ENCODE assay signal across 1 cellular context in the genomic region with DNA sequence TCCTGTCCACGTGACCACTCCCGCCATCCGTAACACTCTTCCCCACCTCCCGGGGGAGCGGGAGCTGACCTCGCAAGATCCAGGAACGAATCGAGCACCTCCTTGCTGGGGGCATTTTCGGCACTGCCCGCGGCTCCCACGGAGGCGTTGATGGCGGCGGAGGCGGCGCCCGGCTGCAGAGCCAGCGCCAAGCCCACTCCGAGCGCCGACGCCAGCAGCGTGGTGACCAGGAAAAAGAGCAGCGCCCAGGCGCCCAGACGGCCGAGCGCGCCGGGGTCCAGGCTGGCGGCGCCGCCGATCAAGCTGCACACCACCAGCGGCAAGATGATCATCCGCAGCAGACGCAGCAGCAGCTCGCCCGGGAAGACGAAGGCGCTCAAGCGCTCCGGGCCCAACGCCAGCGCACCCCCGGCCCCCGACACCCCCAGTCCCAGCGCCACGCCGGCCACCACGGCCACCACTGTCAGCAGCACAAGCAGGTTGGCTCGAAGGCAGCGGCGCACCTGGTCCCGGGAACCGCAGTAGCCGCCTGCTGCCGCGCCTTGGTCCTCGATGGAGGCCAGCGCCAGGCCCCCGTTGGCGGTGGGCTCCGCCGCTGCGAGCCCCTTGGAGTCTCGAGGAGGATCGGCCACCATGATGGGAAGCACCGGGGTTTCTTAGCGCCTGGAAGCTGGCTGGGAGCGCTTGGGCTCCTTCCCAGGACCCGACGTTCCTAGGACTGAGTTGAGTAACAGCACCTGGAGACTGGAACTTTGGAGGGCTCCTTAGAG.
TF ChIP-seq lines count a peak whose summit lies in the region.

No MANE protein-coding gene starts in this region.

TF ChIP-seq in K562, 482 proteins besides CTCF, POLR2A, EP300 and RAD21 (continued from another document and continues in another):
- TF ChIP-seq, protein P1, sequence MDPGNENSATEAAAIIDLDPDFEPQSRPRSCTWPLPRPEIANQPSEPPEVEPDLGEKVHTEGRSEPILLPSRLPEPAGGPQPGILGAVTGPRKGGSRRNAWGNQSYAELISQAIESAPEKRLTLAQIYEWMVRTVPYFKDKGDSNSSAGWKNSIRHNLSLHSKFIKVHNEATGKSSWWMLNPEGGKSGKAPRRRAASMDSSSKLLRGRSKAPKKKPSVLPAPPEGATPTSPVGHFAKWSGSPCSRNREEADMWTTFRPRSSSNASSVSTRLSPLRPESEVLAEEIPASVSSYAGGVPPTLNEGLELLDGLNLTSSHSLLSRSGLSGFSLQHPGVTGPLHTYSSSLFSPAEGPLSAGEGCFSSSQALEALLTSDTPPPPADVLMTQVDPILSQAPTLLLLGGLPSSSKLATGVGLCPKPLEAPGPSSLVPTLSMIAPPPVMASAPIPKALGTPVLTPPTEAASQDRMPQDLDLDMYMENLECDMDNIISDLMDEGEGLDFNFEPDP (CRISPR knock-in tag; IDR thresholded peaks at IDR 0.05) = no peak
- TF ChIP-seq SMARCC2 (IDR thresholded peaks at IDR 0.05; ENCODE audit: low read depth) (no peak), NR4A1 (CRISPR knock-in tag; IDR thresholded peaks at IDR 0.05) (peak; percentile 64; the same call in 1 of the 2 replicates), NR4A1 (tag; IDR thresholded peaks at IDR 0.05) (no peak), HSF4 (CRISPR knock-in tag; IDR thresholded peaks at IDR 0.05; ENCODE audit: borderline replicate concordance) (no peak), ZNF511 (CRISPR knock-in tag; IDR thresholded peaks at IDR 0.05) (no peak), CEBPZ (IDR thresholded peaks at IDR 0.05; ENCODE audit: borderline replicate concordance, low read depth, low read length) (no peak), KLF16 (IDR thresholded peaks at IDR 0.05) (no peak), ZNF274 (IDR thresholded peaks at IDR 0.05; ENCODE audit: borderline replicate concordance, low read depth, low read length) (no peak), GABPA (tag; conservative IDR thresholded peaks at IDR 0.05; ENCODE audit: low read depth) (no peak), ETV1 (tag; conservative IDR thresholded peaks at IDR 0.05; ENCODE audit: low read depth) (no peak), SP1 (CRISPR knock-in tag; IDR thresholded peaks at IDR 0.05) (peak; percentile 68), ZNF282 (CRISPR knock-in tag; IDR thresholded peaks at IDR 0.05) (no peak), NR1H2 (CRISPR knock-in tag; IDR thresholded peaks at IDR 0.05) (no peak), SMARCA5 (IDR thresholded peaks at IDR 0.05) (no peak), ZNF3 (CRISPR knock-in tag; IDR thresholded peaks at IDR 0.05) (no peak), ZBTB7A (IDR thresholded peaks at IDR 0.05; ENCODE audit: borderline replicate concordance, control insufficient read depth, low read depth, low read length) (no peak; the same call in 1 of the 2 replicates), SREBF2 (CRISPR knock-in tag; IDR thresholded peaks at IDR 0.05) (no peak), ZZZ3 (IDR thresholded peaks at IDR 0.05) (no peak), RNF219 (CRISPR knock-in tag; IDR thresholded peaks at IDR 0.05) (no peak), KDM1A (IDR thresholded peaks at IDR 0.05) (no peak), ZNF717 (CRISPR knock-in tag; IDR thresholded peaks at IDR 0.05) (no peak), ZEB2 (IDR thresholded peaks at IDR 0.05) (no peak), BHLHE40 (IDR thresholded peaks at IDR 0.05; ENCODE audit: low read length) (peak; percentile 61; the same call in 1 of the 2 replicates), CUX1 (CRISPR knock-in tag; IDR thresholded peaks at IDR 0.05) (no peak), JUN (IDR thresholded peaks at IDR 0.05; ENCODE audit: borderline replicate concordance, low read depth, low read length) (no peak), JUN (CRISPR knock-in tag; IDR thresholded peaks at IDR 0.05; ENCODE audit: borderline replicate concordance) (no peak), IRF2 (CRISPR knock-in tag; IDR thresholded peaks at IDR 0.05) (no peak), ZNF232 (CRISPR knock-in tag; IDR thresholded peaks at IDR 0.05) (no peak; the same call in 1 of the 2 replicates)
- TF ChIP-seq, protein P2, sequence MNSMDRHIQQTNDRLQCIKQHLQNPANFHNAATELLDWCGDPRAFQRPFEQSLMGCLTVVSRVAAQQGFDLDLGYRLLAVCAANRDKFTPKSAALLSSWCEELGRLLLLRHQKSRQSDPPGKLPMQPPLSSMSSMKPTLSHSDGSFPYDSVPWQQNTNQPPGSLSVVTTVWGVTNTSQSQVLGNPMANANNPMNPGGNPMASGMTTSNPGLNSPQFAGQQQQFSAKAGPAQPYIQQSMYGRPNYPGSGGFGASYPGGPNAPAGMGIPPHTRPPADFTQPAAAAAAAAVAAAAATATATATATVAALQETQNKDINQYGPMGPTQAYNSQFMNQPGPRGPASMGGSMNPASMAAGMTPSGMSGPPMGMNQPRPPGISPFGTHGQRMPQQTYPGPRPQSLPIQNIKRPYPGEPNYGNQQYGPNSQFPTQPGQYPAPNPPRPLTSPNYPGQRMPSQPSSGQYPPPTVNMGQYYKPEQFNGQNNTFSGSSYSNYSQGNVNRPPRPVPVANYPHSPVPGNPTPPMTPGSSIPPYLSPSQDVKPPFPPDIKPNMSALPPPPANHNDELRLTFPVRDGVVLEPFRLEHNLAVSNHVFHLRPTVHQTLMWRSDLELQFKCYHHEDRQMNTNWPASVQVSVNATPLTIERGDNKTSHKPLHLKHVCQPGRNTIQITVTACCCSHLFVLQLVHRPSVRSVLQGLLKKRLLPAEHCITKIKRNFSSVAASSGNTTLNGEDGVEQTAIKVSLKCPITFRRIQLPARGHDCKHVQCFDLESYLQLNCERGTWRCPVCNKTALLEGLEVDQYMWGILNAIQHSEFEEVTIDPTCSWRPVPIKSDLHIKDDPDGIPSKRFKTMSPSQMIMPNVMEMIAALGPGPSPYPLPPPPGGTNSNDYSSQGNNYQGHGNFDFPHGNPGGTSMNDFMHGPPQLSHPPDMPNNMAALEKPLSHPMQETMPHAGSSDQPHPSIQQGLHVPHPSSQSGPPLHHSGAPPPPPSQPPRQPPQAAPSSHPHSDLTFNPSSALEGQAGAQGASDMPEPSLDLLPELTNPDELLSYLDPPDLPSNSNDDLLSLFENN (IDR thresholded peaks at IDR 0.05; ENCODE audit: low read depth in 2 of 2, low read length in 2 of 2) = no peak
- TF ChIP-seq, protein P3, sequence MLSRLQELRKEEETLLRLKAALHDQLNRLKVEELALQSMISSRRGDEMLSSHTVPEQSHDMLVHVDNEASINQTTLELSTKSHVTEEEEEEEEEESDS (CRISPR knock-in tag; IDR thresholded peaks at IDR 0.05) = no peak
- TF ChIP-seq, protein P4, sequence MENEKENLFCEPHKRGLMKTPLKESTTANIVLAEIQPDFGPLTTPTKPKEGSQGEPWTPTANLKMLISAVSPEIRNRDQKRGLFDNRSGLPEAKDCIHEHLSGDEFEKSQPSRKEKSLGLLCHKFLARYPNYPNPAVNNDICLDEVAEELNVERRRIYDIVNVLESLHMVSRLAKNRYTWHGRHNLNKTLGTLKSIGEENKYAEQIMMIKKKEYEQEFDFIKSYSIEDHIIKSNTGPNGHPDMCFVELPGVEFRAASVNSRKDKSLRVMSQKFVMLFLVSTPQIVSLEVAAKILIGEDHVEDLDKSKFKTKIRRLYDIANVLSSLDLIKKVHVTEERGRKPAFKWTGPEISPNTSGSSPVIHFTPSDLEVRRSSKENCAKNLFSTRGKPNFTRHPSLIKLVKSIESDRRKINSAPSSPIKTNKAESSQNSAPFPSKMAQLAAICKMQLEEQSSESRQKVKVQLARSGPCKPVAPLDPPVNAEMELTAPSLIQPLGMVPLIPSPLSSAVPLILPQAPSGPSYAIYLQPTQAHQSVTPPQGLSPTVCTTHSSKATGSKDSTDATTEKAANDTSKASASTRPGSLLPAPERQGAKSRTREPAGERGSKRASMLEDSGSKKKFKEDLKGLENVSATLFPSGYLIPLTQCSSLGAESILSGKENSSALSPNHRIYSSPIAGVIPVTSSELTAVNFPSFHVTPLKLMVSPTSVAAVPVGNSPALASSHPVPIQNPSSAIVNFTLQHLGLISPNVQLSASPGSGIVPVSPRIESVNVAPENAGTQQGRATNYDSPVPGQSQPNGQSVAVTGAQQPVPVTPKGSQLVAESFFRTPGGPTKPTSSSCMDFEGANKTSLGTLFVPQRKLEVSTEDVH (IDR thresholded peaks at IDR 0.05; ENCODE audit: low read depth, partially characterized antibody) = peak; percentile 20
- TF ChIP-seq, protein P5, sequence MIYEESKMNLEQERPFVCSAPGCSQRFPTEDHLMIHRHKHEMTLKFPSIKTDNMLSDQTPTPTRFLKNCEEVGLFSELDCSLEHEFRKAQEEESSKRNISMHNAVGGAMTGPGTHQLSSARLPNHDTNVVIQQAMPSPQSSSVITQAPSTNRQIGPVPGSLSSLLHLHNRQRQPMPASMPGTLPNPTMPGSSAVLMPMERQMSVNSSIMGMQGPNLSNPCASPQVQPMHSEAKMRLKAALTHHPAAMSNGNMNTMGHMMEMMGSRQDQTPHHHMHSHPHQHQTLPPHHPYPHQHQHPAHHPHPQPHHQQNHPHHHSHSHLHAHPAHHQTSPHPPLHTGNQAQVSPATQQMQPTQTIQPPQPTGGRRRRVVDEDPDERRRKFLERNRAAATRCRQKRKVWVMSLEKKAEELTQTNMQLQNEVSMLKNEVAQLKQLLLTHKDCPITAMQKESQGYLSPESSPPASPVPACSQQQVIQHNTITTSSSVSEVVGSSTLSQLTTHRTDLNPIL (CRISPR knock-in tag; IDR thresholded peaks at IDR 0.05) = no peak
